ENCODE assay signal across 22 cellular contexts in genomic region chr20:61444637-61445036, GRCh38.
DNase-seq lines count a peak whose midpoint lies in the region; ATAC-seq, FAIRE-seq and TF ChIP-seq lines count a peak whose summit lies in the region.
"Had no signal": no experiment of that assay in that cellular context is flagged by ENCODE, and none has a peak within 500 bp of the region (broad histone marks: within the 10 kb centered on the region; RNA-seq: fewer than 3 reads in every experiment).

No MANE protein-coding gene starts in this region.

- TF ChIP-seq POLR2A in HepG2 (IDR thresholded peaks at IDR 0.05; ENCODE audit: insufficient read depth in 1 of 2, low read depth in 2 of 2, low read length in 2 of 2): no peak
- TF ChIP-seq POLR2A in right lobe of liver (IDR thresholded peaks at IDR 0.05): no peak
- TF ChIP-seq POLR2A in esophagus squamous epithelium (IDR thresholded peaks at IDR 0.05): no peak

- no peak overlapping the region for H3K23ac ChIP-seq in trophoblast cell (ENCODE audit: low read length)

- H3K9ac ChIP-seq in HepG2 (ENCODE audit: insufficient read depth, low read depth, low read length): no peak overlapping the region
- no peak overlapping the region for H3K9ac ChIP-seq in keratinocyte (ENCODE audit: control insufficient read depth, extremely low read depth, insufficient read depth, low read length)
- peak overlapping the region; percentile 51 for H3K9ac ChIP-seq in trophoblast cell (ENCODE audit: low read length)
- H3K9ac ChIP-seq: BLaER1, GM23248 had no signal

- no peak for TF ChIP-seq RAD21 in HepG2 (CRISPR knock-in tag; IDR thresholded peaks at IDR 0.05)

- DNase-seq in HepG2 (ENCODE audit: low spot score): no peak
- DNase-seq in right lobe of liver: no peak
- no peak for DNase-seq in bronchial epithelial cell (ENCODE audit: low read depth)
- DNase-seq in keratinocyte (ENCODE audit: low read depth, low spot score): no peak
- no peak for DNase-seq in trophoblast cell
- no peak for DNase-seq in iPS-NIHi7 (ENCODE audit: extremely low spot score)
- no peak for DNase-seq in esophagus squamous epithelium (lab: John Stamatoyannopoulos, UW)
- DNase-seq: Caco-2; CD4-positive, CD25-positive, alpha-beta regulatory T cell; CD8-positive, alpha-beta T cell; DMS153; DND-41; GM23248; H9 had no signal

- dilution Hi-C loops in keratinocyte (cut with MboI; ENCODE audit: extremely low pct_ligation_motif_present, low sequenced_read_pairs): no loop called here

- no peak overlapping the region for H2BK5ac ChIP-seq in trophoblast cell (ENCODE audit: low read depth, low read length, poor library complexity)

- POLR2A ChIA-PET in HepG2 (lab: Yijun Ruan, JAX): no interaction called here

- CTCF ChIA-PET in HepG2 (lab: Yijun Ruan, JAX; ENCODE audit: low intra/inter-chr PET ratio, low total read pairs): no interaction called here

- 49% methylated on average over 5 of the region's 5 CpGs for WGBS in HepG2 (ENCODE audit: low lambda C conversion rate)
- 67% methylated on average over 5 of the region's 5 CpGs for WGBS in right lobe of liver (ENCODE audit: insufficient coverage, low coverage, low lambda C conversion rate, missing lambda C conversion rate)
- WGBS in trophoblast cell (ENCODE audit: extremely low coverage, insufficient coverage, insufficient read length): no CpG with 5 or more reads among the region's 5 CpGs
- WGBS in esophagus squamous epithelium, 2 donors: 71 to 78% methylated on average over 5 of the region's 5 CpGs

- H3K36me3 ChIP-seq in HepG2 (replicated peaks in 1 of 2; ENCODE audit: control insufficient read depth in 1 of 2, insufficient read depth in 2 of 2, low read length in 2 of 2): no peaks in the 10 kb centered on the region
- H3K36me3 ChIP-seq in right lobe of liver: no peaks in the 10 kb centered on the region
- H3K36me3 ChIP-seq in bronchial epithelial cell (ENCODE audit: control insufficient read depth, insufficient read depth, low read length): no peaks in the 10 kb centered on the region
- no peaks in the 10 kb centered on the region for H3K36me3 ChIP-seq in keratinocyte (ENCODE audit: control insufficient read depth in 2 of 2, extremely low read depth in 1 of 2, insufficient read depth in 2 of 2, low read length in 2 of 2)
- H3K36me3 ChIP-seq in trophoblast cell (ENCODE audit: control insufficient read depth in 1 of 2, insufficient read depth in 2 of 2, low read length in 2 of 2): no peaks in the 10 kb centered on the region
- no peaks in the 10 kb centered on the region for H3K36me3 ChIP-seq in esophagus squamous epithelium
- H3K36me3 ChIP-seq: BLaER1 had no signal

- no peak overlapping the region for H3K14ac ChIP-seq in trophoblast cell (ENCODE audit: low read length)

- FAIRE-seq in HepG2 (lab: Jason Lieb, UNC) (peak; percentile 86), bronchial epithelial cell (lab: Jason Lieb, UNC) (peak; percentile 66), keratinocyte (lab: Jason Lieb, UNC) (peak; percentile 72)
- FAIRE-seq: A204.1, G401.6, GM19239 had no signal

- no peak overlapping the region for H4K12ac ChIP-seq in trophoblast cell (ENCODE audit: low read depth, low read length)

- no peak for TF ChIP-seq CTCF in HepG2 (CRISPR knock-in tag; IDR thresholded peaks at IDR 0.05)
- no peak for TF ChIP-seq CTCF in right lobe of liver (IDR thresholded peaks at IDR 0.05)
- no peak for TF ChIP-seq CTCF in bronchial epithelial cell (IDR thresholded peaks at IDR 0.05; ENCODE audit: insufficient read depth, low read length, severe bottlenecking)
- no peak for TF ChIP-seq CTCF in keratinocyte (optimal IDR thresholded peaks at IDR 0.05 in 1 of 3, IDR thresholded peaks at IDR 0.05 in 1 of 3, conservative IDR thresholded peaks at IDR 0.05 in 1 of 3; ENCODE audit: extremely low read depth in 1 of 3, insufficient read depth in 2 of 3, low read length in 3 of 3)
- no peak for TF ChIP-seq CTCF in esophagus squamous epithelium (IDR thresholded peaks at IDR 0.05)

- in situ Hi-C loops in HepG2 (cut with HindIII; ENCODE audit: extremely low pct_ligation_motif_present, low pct_unique_long_range_greater_than_20kb): no loop called here

- no peak overlapping the region for H2BK120ac ChIP-seq in trophoblast cell (ENCODE audit: insufficient read depth, low read length, poor library complexity)

- H4K8ac ChIP-seq in trophoblast cell (ENCODE audit: low read depth, low read length): no peak overlapping the region

- TF ChIP-seq EP300 in HepG2 (IDR thresholded peaks at IDR 0.05; ENCODE audit: low read depth in 2 of 2, low read length in 2 of 2) (no peak), HepG2 (CRISPR knock-in tag; IDR thresholded peaks at IDR 0.05; ENCODE audit: borderline replicate concordance) (no peak)

- H3K9me3 ChIP-seq in HepG2 (ENCODE audit: low read length) (no peaks in the 10 kb centered on the region), right lobe of liver (no peaks in the 10 kb centered on the region), keratinocyte (ENCODE audit: control insufficient read depth, low read depth, low read length) (no peaks in the 10 kb centered on the region), trophoblast cell (ENCODE audit: insufficient read depth, low read depth, low read length) (no peaks in the 10 kb centered on the region), esophagus squamous epithelium (no peaks in the 10 kb centered on the region)
- H3K9me3 ChIP-seq: BLaER1 had no signal

- no peaks in the 10 kb centered on the region for H4K20me1 ChIP-seq in HepG2 (ENCODE audit: insufficient read depth, low read length)
- peaks cover 3% of the 10 kb centered on the region for H4K20me1 ChIP-seq in keratinocyte (ENCODE audit: control insufficient read depth, extremely low read depth, insufficient read depth, low read length)
- H4K20me1 ChIP-seq: BLaER1 had no signal

- H3K4me2 ChIP-seq in HepG2 (ENCODE audit: low read depth, low read length) (no peak overlapping the region), keratinocyte (ENCODE audit: control insufficient read depth, extremely low read depth, insufficient read depth, low read depth, low read length) (no peak overlapping the region), trophoblast cell (ENCODE audit: low read length) (no peak overlapping the region)
- H3K4me2 ChIP-seq: BLaER1 had no signal

- intact Hi-C loops in HepG2 (cut with micrococcal nuclease; ENCODE audit: unreplicated experiment): no loop called here
- intact Hi-C loops in right lobe of liver (cut with DNase I): no loop called here
- intact Hi-C loops in esophagus squamous epithelium (cut with DNase I): no loop called here

- no peak overlapping the region for H2BK12ac ChIP-seq in trophoblast cell (ENCODE audit: low read length)

- H3K79me2 ChIP-seq in HepG2 (ENCODE audit: insufficient read depth, low read length) (no peaks in the 10 kb centered on the region), keratinocyte (ENCODE audit: control insufficient read depth, insufficient read depth, low read length) (no peaks in the 10 kb centered on the region), trophoblast cell (ENCODE audit: control insufficient read depth, insufficient read depth, low read length, poor library complexity) (no peaks in the 10 kb centered on the region)

- no peaks in the 10 kb centered on the region for H3K4me1 ChIP-seq in HepG2 (ENCODE audit: insufficient read depth, low read length)
- H3K4me1 ChIP-seq in right lobe of liver: no peaks in the 10 kb centered on the region
- H3K4me1 ChIP-seq in keratinocyte (ENCODE audit: control insufficient read depth, extremely low read depth, insufficient read depth, low read length): no peaks in the 10 kb centered on the region
- no peaks in the 10 kb centered on the region for H3K4me1 ChIP-seq in trophoblast cell (ENCODE audit: control insufficient read depth in 1 of 2, insufficient read depth in 2 of 2, low read length in 2 of 2)
- no peaks in the 10 kb centered on the region for H3K4me1 ChIP-seq in esophagus squamous epithelium
- H3K4me1 ChIP-seq: BLaER1 had no signal

- no peak overlapping the region for H2AK5ac ChIP-seq in trophoblast cell (ENCODE audit: low read length)

- no peaks in the 10 kb centered on the region for H3K9me1 ChIP-seq in keratinocyte (ENCODE audit: control insufficient read depth, extremely low read depth, insufficient read depth, low read length)

- H2AFZ ChIP-seq in HepG2 (ENCODE audit: low read length): no peak overlapping the region
- H2AFZ ChIP-seq in keratinocyte (ENCODE audit: control insufficient read depth, low read length): no peak overlapping the region
- H2AFZ ChIP-seq in trophoblast cell (ENCODE audit: insufficient read depth, low read length, poor library complexity): no peak overlapping the region
- H2AFZ ChIP-seq: GM23248 had no signal

- BruUV-seq in HepG2 (replicated peaks; lab: Mats Ljungman, UMichigan): no TSS peak

- peaks cover 0 to 35% of the 10 kb centered on the region in 2 experiments; a peak in 2 of 5 replicates for H3K27me3 ChIP-seq in HepG2 (ENCODE audit: control insufficient read depth in 1 of 2, insufficient read depth in 2 of 2, low read length in 2 of 2)
- H3K27me3 ChIP-seq in right lobe of liver: no peaks in the 10 kb centered on the region
- H3K27me3 ChIP-seq in bronchial epithelial cell (ENCODE audit: control insufficient read depth, insufficient read depth, low read length): no peaks in the 10 kb centered on the region
- no peaks in the 10 kb centered on the region for H3K27me3 ChIP-seq in keratinocyte (ENCODE audit: control insufficient read depth, extremely low read depth, insufficient read depth, low read length)
- no peaks in the 10 kb centered on the region for H3K27me3 ChIP-seq in trophoblast cell (ENCODE audit: insufficient read depth, low read length)
- peaks cover 0 to 4% (median 0%) of the 10 kb centered on the region in 4 donors for H3K27me3 ChIP-seq in esophagus squamous epithelium
- H3K27me3 ChIP-seq: BLaER1 had no signal

- no peak overlapping the region for H4K91ac ChIP-seq in trophoblast cell (ENCODE audit: low read depth, low read length)

- H3K4me3 ChIP-seq in HepG2 (replicated peaks in 1 of 3; ENCODE audit: insufficient read depth in 1 of 3, low read depth in 2 of 3, low read length in 3 of 3) (no peak overlapping the region), right lobe of liver (no peak overlapping the region), bronchial epithelial cell (ENCODE audit: low read depth, low read length) (no peak overlapping the region), keratinocyte (ENCODE audit: control insufficient read depth in 2 of 3, extremely low read depth in 1 of 3, insufficient read depth in 2 of 3, low read depth in 1 of 3, low read length in 3 of 3) (no peak overlapping the region), trophoblast cell (ENCODE audit: low read depth, low read length) (no peak overlapping the region), esophagus squamous epithelium (no peak overlapping the region)
- H3K4me3 ChIP-seq: BLaER1, GM23248 had no signal

- H3K79me1 ChIP-seq in trophoblast cell (ENCODE audit: low read length): no peaks in the 10 kb centered on the region

- H3K4ac ChIP-seq in trophoblast cell (ENCODE audit: low read depth, low read length): no peak overlapping the region

- no peak overlapping the region for H3K18ac ChIP-seq in trophoblast cell (ENCODE audit: low read length)

- ATAC-seq in HepG2 (no peak), right lobe of liver (no peak), HG02678 (IDR thresholded peaks at IDR 0.05; ENCODE audit: unreplicated experiment) (no peak)
- ATAC-seq: CD8-positive, alpha-beta T cell; HCT116 had no signal

- no peak overlapping the region for H3K27ac ChIP-seq in HepG2 (ENCODE audit: extremely low read length, insufficient read depth, low read length)
- H3K27ac ChIP-seq in right lobe of liver: no peak overlapping the region
- no peak overlapping the region for H3K27ac ChIP-seq in keratinocyte (ENCODE audit: control insufficient read depth, insufficient read depth, low read length)
- H3K27ac ChIP-seq in trophoblast cell (ENCODE audit: low read depth, low read length): no peak overlapping the region
- no peak overlapping the region for H3K27ac ChIP-seq in esophagus squamous epithelium
- H3K27ac ChIP-seq: 22Rv1, BLaER1, C4-2B, GM23248 had no signal
